In the genomic region with DNA sequence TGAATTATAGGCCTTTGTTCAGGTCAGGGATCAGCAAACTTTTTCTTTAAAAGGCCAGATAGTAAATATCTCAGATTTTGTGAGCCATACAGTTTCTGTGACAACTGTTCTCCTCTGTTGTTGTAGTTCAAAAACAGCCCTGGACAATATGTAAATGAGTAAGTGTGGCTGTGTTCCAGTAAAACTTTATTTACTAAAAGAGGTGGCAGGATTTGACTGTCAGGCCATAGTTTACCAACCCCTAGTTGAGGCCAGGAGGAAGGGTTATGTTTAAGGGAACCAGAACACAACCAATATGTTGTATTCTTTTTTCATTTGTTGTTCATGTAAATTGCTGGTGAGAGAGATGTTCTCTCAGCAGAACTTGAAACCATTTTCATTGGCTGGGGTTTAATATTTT, we compare ENCODE assay signal across 27 cellular contexts.
"Had no signal": no experiment of that assay in that cellular context is flagged by ENCODE, and none has a peak within 500 bp of the region (broad histone marks: within the 10 kb centered on the region; RNA-seq: fewer than 3 reads in every experiment).

No MANE protein-coding gene starts in this region.

- H3K27me3 ChIP-seq: stomach, suprapubic skin, testis, thyroid gland, tibial artery, tibial nerve, transverse colon, upper lobe of left lung, upper lobe of right lung, uterus, vagina had no signal

- FAIRE-seq: urothelium cell line had no signal

- H3K4me3 ChIP-seq: stomach, suprapubic skin, testis, thoracic aorta, thyroid gland, tibial artery, tibial nerve, transverse colon, upper lobe of left lung, upper lobe of right lung, uterus, vagina had no signal

- H3K4me1 ChIP-seq: stomach, testis, tibial nerve, transverse colon, upper lobe of left lung, upper lobe of right lung, uterus, vagina had no signal

- H3K9me3 ChIP-seq: stomach, suprapubic skin, testis, thoracic aorta, thyroid gland, tibial artery, tibial nerve, transverse colon, upper lobe of left lung, upper lobe of right lung, uterus, vagina had no signal

- H3K36me3 ChIP-seq: stomach, suprapubic skin, thoracic aorta, thyroid gland, tibial artery, tibial nerve, transverse colon, upper lobe of left lung, upper lobe of right lung, uterus, vagina had no signal

- H3K27ac ChIP-seq: stomach, suprapubic skin, testis, thoracic aorta, thyroid gland, tibial artery, tibial nerve, transverse colon, upper lobe of left lung, upper lobe of right lung, uterus, vagina had no signal

- ATAC-seq: stimulated activated effector memory CD8-positive, alpha-beta T cell treated with anti-CD3 and anti-CD28 coated beads, Interleukin-12 subunit alpha, Interleukin-12 subunit beta, amount 100 ng/mL, for 72 hours; stimulated activated memory B cell treated with anti-CD40 and anti-IgM and Interleukin-4, amounts not matched to agents 10 μg/mL and 1 μg/mL and 100 μg/mL, for 72 hours; stimulated activated naive B cell treated with anti-CD40 and anti-IgM and Interleukin-4, amounts not matched to agents 10 μg/mL and 1 μg/mL and 100 μg/mL, for 72 hours; stimulated activated naive CD8-positive, alpha-beta T cell treated with anti-CD3 and anti-CD28 coated beads, Interleukin-15, amount 100 ng/mL, for 72 hours; stimulated activated naive CD8-positive, alpha-beta T cell treated with anti-CD3 and anti-CD28 coated beads, Interleukin-15, Interleukin-2, amounts not matched to agents 100 U/mL and 50 U/mL, for 24 hours; upper lobe of right lung had no signal

- DNase-seq: stimulated activated CD4-positive, alpha-beta T cell treated with anti-CD3 and anti-CD28 coated beads, Interleukin-2, amount 100 ng/mL, for 48 hours; stimulated activated CD4-positive, alpha-beta T cell treated with anti-CD3 and anti-CD28 coated beads, Interleukin-4, amount 100 ng/mL, for 1 hour; stimulated activated CD4-positive, alpha-beta T cell treated with anti-CD3 and anti-CD28 coated beads, Interleukin-4, amount 100 ng/mL, for 24 hours; stimulated activated CD4-positive, alpha-beta T cell treated with anti-CD3 and anti-CD28 coated beads, Interleukin-4, amount 100 ng/mL, for 4 hours; stimulated activated CD8-positive, alpha-beta memory T cell treated with anti-CD3 and anti-CD28 coated beads, Interleukin-4, amount 100 ng/mL, for 48 hours; stimulated activated naive B cell treated with anti-CD40 and anti-IgM and Interleukin-4, amounts not matched to agents 10 μg/mL and 1 μg/mL and 100 μg/mL, for 72 hours; stimulated activated naive CD4-positive, alpha-beta T cell; stimulated activated naive CD4-positive, alpha-beta T cell treated with Interleukin-2 at 50 U/mL for 16 hours; stimulated activated naive CD8-positive, alpha-beta T cell treated with anti-CD3 and anti-CD28 coated beads, Interleukin-15, amount 100 ng/mL, for 72 hours; stimulated activated naive CD8-positive, alpha-beta T cell treated with anti-CD3 and anti-CD28 coated beads, Interleukin-15, Interleukin-2, amounts not matched to agents 100 U/mL and 50 U/mL, for 24 hours; stomach; substantia nigra; testis; thyroid gland; tibial artery; transverse colon; trophoblast cell; upper lobe of left lung; upper lobe of right lung; uterus had no signal
